Comparison of ENCODE assay signal across 13 cellular contexts in the genomic region with DNA sequence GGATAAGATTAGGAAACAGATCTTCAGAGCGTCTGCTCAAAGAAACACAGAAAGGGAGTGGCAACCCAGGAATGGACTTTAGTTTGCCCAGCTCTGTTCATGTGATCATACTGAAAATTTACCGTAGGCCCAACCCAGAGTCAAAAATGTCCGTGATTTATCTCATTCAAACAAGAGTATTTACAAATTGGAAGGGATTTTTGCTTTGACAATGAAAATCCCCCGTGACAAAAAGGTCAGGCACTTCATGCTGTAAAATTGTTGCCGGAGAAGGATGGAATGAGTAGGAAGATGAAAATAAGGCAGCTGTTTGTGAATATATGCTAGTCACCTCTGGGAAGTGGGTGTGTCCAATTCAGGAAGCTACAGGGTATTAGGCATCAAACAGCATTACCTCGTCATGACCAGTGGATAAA. TPM values are rescaled to one million over a fixed set of nuclear protein-coding genes. Genes with fewer than 3 reads are reported as not detected.
DNase-seq lines count a peak whose midpoint lies in the region; ATAC-seq and TF ChIP-seq lines count a peak whose summit lies in the region.
"Had no signal": no experiment of that assay in that cellular context is flagged by ENCODE, and none has a peak within 500 bp of the region (broad histone marks: within the 10 kb centered on the region; RNA-seq: fewer than 3 reads in every experiment).

No MANE protein-coding gene starts in this region.

- no peak overlapping the region for H3K4ac ChIP-seq in neuronal stem cell (ENCODE audit: low read length)

- H3K27me3 Mint-ChIP-seq in T-helper 1 cell treated with Interleukin-12 subunit alpha and Interleukin-12 subunit beta and Interleukin-4 antibody, amounts not matched to agents 30 μg/mL and 1 μg/mL, for 36 hours (ENCODE audit: low read depth): no peaks in the 10 kb centered on the region

- H3K4me1 ChIP-seq in neuronal stem cell (ENCODE audit: control insufficient read depth in 2 of 2, insufficient read depth in 1 of 2, low read depth in 1 of 2, low read length in 2 of 2): no peaks in the 10 kb centered on the region
- H3K4me1 ChIP-seq: ascending aorta had no signal

- no peaks in the 10 kb centered on the region for H3K9me3 ChIP-seq in neuronal stem cell (replicated peaks in 1 of 2; ENCODE audit: control insufficient read depth in 2 of 2, insufficient read depth in 1 of 2, low read depth in 1 of 2, low read length in 2 of 2)
- H3K9me3 ChIP-seq: ascending aorta, thoracic aorta had no signal

- H2BK15ac ChIP-seq in neuronal stem cell (ENCODE audit: low read length): no peak overlapping the region

- H3K4me2 ChIP-seq in neuronal stem cell (ENCODE audit: insufficient read depth, low read length, poor library complexity, severe bottlenecking): no peak overlapping the region

- no peak overlapping the region for H2BK5ac ChIP-seq in neuronal stem cell (ENCODE audit: low read length)

- H3K27ac Mint-ChIP-seq in T-helper 1 cell treated with Interleukin-12 subunit alpha and Interleukin-12 subunit beta and Interleukin-4 antibody, amounts not matched to agents 30 μg/mL and 1 μg/mL, for 36 hours: peak overlapping the region; percentile 51

- no peak overlapping the region for H3K4me3 ChIP-seq in fibroblast of mammary gland (ENCODE audit: control insufficient read depth, low read depth, low read length)
- H3K4me3 ChIP-seq in neuronal stem cell (ENCODE audit: low read length in 2 of 2): no peak overlapping the region
- H3K4me3 ChIP-seq: ascending aorta, thoracic aorta had no signal

- no peak overlapping the region for H3K23ac ChIP-seq in neuronal stem cell (ENCODE audit: low read depth, low read length, poor library complexity)

- no peak overlapping the region for H2AFZ ChIP-seq in neuronal stem cell (ENCODE audit: low read length)

- H3K79me1 ChIP-seq in neuronal stem cell (ENCODE audit: low read depth, low read length): no peaks in the 10 kb centered on the region

- no peak overlapping the region for H3K18ac ChIP-seq in neuronal stem cell (ENCODE audit: low read length)

- H3K14ac ChIP-seq in neuronal stem cell (ENCODE audit: low read length): no peak overlapping the region

- no peaks in the 10 kb centered on the region for H3K9me3 Mint-ChIP-seq in T-helper 1 cell treated with Interleukin-12 subunit alpha and Interleukin-12 subunit beta and Interleukin-4 antibody, amounts not matched to agents 30 μg/mL and 1 μg/mL, for 36 hours

- H3K27me3 ChIP-seq in neuronal stem cell (ENCODE audit: control insufficient read depth in 3 of 3, insufficient read depth in 3 of 3, low read depth in 1 of 3, low read length in 3 of 3): no peaks in the 10 kb centered on the region
- H3K27me3 ChIP-seq: ascending aorta had no signal

- H2BK120ac ChIP-seq in neuronal stem cell (ENCODE audit: low read depth, low read length): no peak overlapping the region

- no peak overlapping the region for H3K27ac ChIP-seq in neuronal stem cell (replicated peaks; ENCODE audit: low read length)
- H3K27ac ChIP-seq: ascending aorta, thoracic aorta had no signal

- H4K91ac ChIP-seq in neuronal stem cell (ENCODE audit: low read depth, low read length, poor library complexity): no peak overlapping the region

- peaks cover 41% of the 10 kb centered on the region for H3K4me1 Mint-ChIP-seq in T-helper 1 cell treated with Interleukin-12 subunit alpha and Interleukin-12 subunit beta and Interleukin-4 antibody, amounts not matched to agents 30 μg/mL and 1 μg/mL, for 36 hours (ENCODE audit: low read depth)

- no peak overlapping the region for H3K9ac ChIP-seq in neuronal stem cell (ENCODE audit: low read depth, low read length, poor library complexity)

- no peak overlapping the region for H2AK5ac ChIP-seq in neuronal stem cell (ENCODE audit: low read depth, low read length)

- no peak overlapping the region for H2BK12ac ChIP-seq in neuronal stem cell (ENCODE audit: low read length)

- no peak for ATAC-seq in HG03097 (IDR thresholded peaks at IDR 0.05; ENCODE audit: low FRiP score, unreplicated experiment)
- ATAC-seq: Panc1 had no signal

- peak; percentile 14 for DNase-seq in H4 (ENCODE audit: low spot score)
- DNase-seq in fibroblast of mammary gland (ENCODE audit: low read depth): peak; percentile 45
- DNase-seq in pulmonary artery endothelial cell (ENCODE audit: low read depth, low spot score): peak; percentile 67
- no peak for DNase-seq in dedifferentiated amniotic fluid mesenchymal stem cell (ENCODE audit: extremely low spot score)
- no peak for DNase-seq in neuronal stem cell (ENCODE audit: low spot score)
- DNase-seq in OCI-M2 (lab: John Stamatoyannopoulos, UW; ENCODE audit: unreplicated experiment): no peak
- DNase-seq: MM.1S, T-helper 9 cell had no signal

- H3K36me3 Mint-ChIP-seq in T-helper 1 cell treated with Interleukin-12 subunit alpha and Interleukin-12 subunit beta and Interleukin-4 antibody, amounts not matched to agents 30 μg/mL and 1 μg/mL, for 36 hours (ENCODE audit: low read depth): peaks cover 11% of the 10 kb centered on the region

- no CpG with 5 or more reads among the region's 6 CpGs for WGBS in neuronal stem cell (ENCODE audit: extremely low coverage in 2 of 2, insufficient read length in 2 of 2, insufficient replicate concordance in 1 of 2), 2 donors

- H3K36me3 ChIP-seq in neuronal stem cell (replicated peaks in 1 of 2; ENCODE audit: control insufficient read depth in 2 of 2, insufficient read depth in 2 of 2, low read length in 2 of 2): no peaks in the 10 kb centered on the region
- H3K36me3 ChIP-seq: ascending aorta, thoracic aorta had no signal

- peak overlapping the region; percentile 86 for H3K4me3 Mint-ChIP-seq in T-helper 1 cell treated with Interleukin-12 subunit alpha and Interleukin-12 subunit beta and Interleukin-4 antibody, amounts not matched to agents 30 μg/mL and 1 μg/mL, for 36 hours

- no peak for TF ChIP-seq CTCF in fibroblast of mammary gland (conservative IDR thresholded peaks at IDR 0.05; ENCODE audit: control insufficient read depth, insufficient read depth, low read depth, low read length)

- H4K8ac ChIP-seq in neuronal stem cell (ENCODE audit: low read depth, low read length): no peak overlapping the region

RNA-seq across cellular contexts. Expression of a gene that starts 1.2 kb away (rescaled TPM):
- total RNA-seq in H4 (2014; rRNA removed; shearing (Covaris generic)): 0.70 and 1.8 TPM in 2 replicates
- 49.4 and 55.5 TPM in 2 replicates for total RNA-seq in pulmonary artery endothelial cell
- polyA plus RNA-seq in neuronal stem cell (2013, experiment 1 of 2): not detected
- polyA plus RNA-seq in neuronal stem cell (2013, experiment 2 of 2): not detected

Comparison
In these comparisons a context has a peak if more than half of its experiments do, and no peak if none do; other contexts are left out.
1. DNase-seq: peak in H4 (single experiment), fibroblast of mammary gland (single experiment) and pulmonary artery endothelial cell (single experiment); none in dedifferentiated amniotic fluid mesenchymal stem cell (single experiment), neuronal stem cell (single experiment) and OCI-M2 (single experiment).
2. RNA of a gene that starts 1.2 kb away (total RNA-seq): 49.4 to 55.5 TPM in pulmonary artery endothelial cell; 0.70 to 1.8 TPM in H4; every median in the first group is over 10 times any median in the second.